10 cellular contexts compared by ENCODE assay signal in genomic region chrX:66016905-66017658, GRCh38. TPM values are rescaled to one million over a fixed set of nuclear protein-coding genes. Genes with fewer than 3 reads are reported as not detected.
DNase-seq lines count a peak whose midpoint lies in the region; ATAC-seq and TF ChIP-seq lines count a peak whose summit lies in the region.
"Had no signal": no experiment of that assay in that cellular context is flagged by ENCODE, and none has a peak within 500 bp of the region (broad histone marks: within the 10 kb centered on the region; RNA-seq: fewer than 3 reads in every experiment).

No MANE protein-coding gene starts in this region.

- intact Hi-C loops in dendritic cell treated with granulocyte-macrophage colony-stimulating factor and Interleukin-4, amounts not matched to agents 40 ng/mL and 50 ng/mL, for 4 days (cut with micrococcal nuclease) = no loop called here

- H3K4me2 ChIP-seq in BLaER1 treated with 17β-estradiol and CSF1 and Interleukin-3, amounts not matched to agents 10 nM and 100 nM = peak overlapping the region; percentile 77 to 97 (median 85)

- H3K4me3 ChIP-seq in BLaER1 treated with 17β-estradiol and CSF1 and Interleukin-3, amounts not matched to agents 10 nM and 100 nM = peak overlapping the region in 9 of 10 experiments; percentile 48 to 76 (median 62); a peak in 17 of 20 replicates
- H3K4me3 ChIP-seq in HL-60 (replicated peaks; ENCODE audit: insufficient read depth, low read length) = peak overlapping the region; percentile 26

- H3K4me1 ChIP-seq in BLaER1 treated with 17β-estradiol and CSF1 and Interleukin-3, amounts not matched to agents 10 nM and 100 nM = peaks cover 66 to 99% (median 94%) of the 10 kb centered on the region in 10 experiments

- ATAC-seq in GM18519 (IDR thresholded peaks at IDR 0.05; ENCODE audit: low FRiP score, unreplicated experiment) (peak; percentile 34), HG03159 (IDR thresholded peaks at IDR 0.05; ENCODE audit: unreplicated experiment) (no peak)

- TF ChIP-seq CTCF in HL-60 (IDR thresholded peaks at IDR 0.05; ENCODE audit: insufficient read depth, low read length) (no peak), chondrocyte (IDR thresholded peaks at IDR 0.05) (no peak)

- H3K4me3 Mint-ChIP-seq in dendritic cell treated with granulocyte-macrophage colony-stimulating factor and Interleukin-4, amounts not matched to agents 40 ng/mL and 50 ng/mL, for 4 days = peak overlapping the region; percentile 75
- H3K4me3 Mint-ChIP-seq in chondrocyte (ENCODE audit: unreplicated experiment) = no peak overlapping the region

- H3K9me3 ChIP-seq in BLaER1 treated with 17β-estradiol and CSF1 and Interleukin-3, amounts not matched to agents 10 nM and 100 nM (replicated peaks in 1 of 11) = peaks cover 0 to 40% (median 2%) of the 10 kb centered on the region in 11 experiments; a peak in 10 of 22 replicates

- peak overlapping the region; percentile 87 for H3K27ac Mint-ChIP-seq in dendritic cell treated with granulocyte-macrophage colony-stimulating factor and Interleukin-4, amounts not matched to agents 40 ng/mL and 50 ng/mL, for 4 days
- H3K27ac Mint-ChIP-seq in chondrocyte (ENCODE audit: unreplicated experiment) = no peak overlapping the region

- POLR2A ChIA-PET in HEK293T (lab: Yijun Ruan, JAX) = no interaction called here

- H3K9me3 Mint-ChIP-seq in dendritic cell treated with granulocyte-macrophage colony-stimulating factor and Interleukin-4, amounts not matched to agents 40 ng/mL and 50 ng/mL, for 4 days = no peaks in the 10 kb centered on the region
- H3K9me3 Mint-ChIP-seq in chondrocyte (ENCODE audit: low read depth) = peaks cover 11% of the 10 kb centered on the region

- peaks cover 4% of the 10 kb centered on the region for H3K27me3 Mint-ChIP-seq in dendritic cell treated with granulocyte-macrophage colony-stimulating factor and Interleukin-4, amounts not matched to agents 40 ng/mL and 50 ng/mL, for 4 days
- no peaks in the 10 kb centered on the region for H3K27me3 Mint-ChIP-seq in chondrocyte (ENCODE audit: low read depth)

- peaks cover 0 to 14% (median 0%) of the 10 kb centered on the region in 11 experiments; a peak in 3 of 22 replicates for H4K20me1 ChIP-seq in BLaER1 treated with 17β-estradiol and CSF1 and Interleukin-3, amounts not matched to agents 10 nM and 100 nM

- peaks cover 0 to 43% (median 13%) of the 10 kb centered on the region in 11 experiments; a peak in 8 of 22 replicates for H3K27me3 ChIP-seq in BLaER1 treated with 17β-estradiol and CSF1 and Interleukin-3, amounts not matched to agents 10 nM and 100 nM
- no peaks in the 10 kb centered on the region for H3K27me3 ChIP-seq in HL-60 (ENCODE audit: insufficient read depth, poor library complexity, severe bottlenecking)

- H3K4me1 Mint-ChIP-seq in dendritic cell treated with granulocyte-macrophage colony-stimulating factor and Interleukin-4, amounts not matched to agents 40 ng/mL and 50 ng/mL, for 4 days (ENCODE audit: low read depth) = peaks cover 77% of the 10 kb centered on the region
- no peaks in the 10 kb centered on the region for H3K4me1 Mint-ChIP-seq in chondrocyte (ENCODE audit: low read depth)

- H3K9ac ChIP-seq in BLaER1 treated with 17β-estradiol and CSF1 and Interleukin-3, amounts not matched to agents 10 nM and 100 nM = peak overlapping the region; percentile 82 to 96 (median 88); a peak in 21 of 22 replicates

- peaks cover 27% of the 10 kb centered on the region for H3K36me3 Mint-ChIP-seq in dendritic cell treated with granulocyte-macrophage colony-stimulating factor and Interleukin-4, amounts not matched to agents 40 ng/mL and 50 ng/mL, for 4 days (ENCODE audit: low read depth)
- H3K36me3 Mint-ChIP-seq in chondrocyte (ENCODE audit: low read depth) = no peaks in the 10 kb centered on the region

- CTCF ChIA-PET in HEK293T (lab: Yijun Ruan, JAX) = no interaction called here

- peak overlapping the region; percentile 93 to 99 (median 98) for H3K27ac ChIP-seq in BLaER1 treated with 17β-estradiol and CSF1 and Interleukin-3, amounts not matched to agents 10 nM and 100 nM
- peak overlapping the region; percentile 100 for H3K27ac ChIP-seq in HL-60 (replicated peaks)

- DNase-seq in HL-60 (ENCODE audit: low read depth in 1 of 2, low spot score in 1 of 2) = peak in 1 of 2 experiments; percentile 39
- DNase-seq in chondrocyte (ENCODE audit: low spot score) = no peak
- DNase-seq in HEK293T (ENCODE audit: extremely low spot score) = no peak
- DNase-seq in NCI-H748 (lab: John Stamatoyannopoulos, UW; ENCODE audit: unreplicated experiment) = no peak
- DNase-seq: NCI-H510A, occipital lobe had no signal

- H3K36me3 ChIP-seq in BLaER1 treated with 17β-estradiol and CSF1 and Interleukin-3, amounts not matched to agents 10 nM and 100 nM = peaks cover 0 to 43% (median 38%) of the 10 kb centered on the region in 11 experiments; a peak in 15 of 22 replicates

TF ChIP-seq in HEK293T, 16 proteins besides CTCF, POLR2A, EP300 and RAD21:
- TF ChIP-seq HDGF (IDR thresholded peaks at IDR 0.05; ENCODE audit: borderline replicate concordance) (no peak), ZNF384 (IDR thresholded peaks at IDR 0.05) (no peak), NFRKB (IDR thresholded peaks at IDR 0.05) (no peak), FOXK2 (IDR thresholded peaks at IDR 0.05) (no peak), TARDBP (IDR thresholded peaks at IDR 0.05) (no peak), FOXM1 (IDR thresholded peaks at IDR 0.05; ENCODE audit: borderline replicate concordance) (no peak), FOXA1 (IDR thresholded peaks at IDR 0.05) (no peak), SUZ12 (IDR thresholded peaks at IDR 0.05) (no peak), L3MBTL2 (conservative IDR thresholded peaks at IDR 0.05) (no peak), ARNT (IDR thresholded peaks at IDR 0.05) (no peak), ELF4 (IDR thresholded peaks at IDR 0.05) (no peak), SP1 (IDR thresholded peaks at IDR 0.05) (no peak), BHLHE40 (IDR thresholded peaks at IDR 0.05; ENCODE audit: borderline replicate concordance) (no peak), PKNOX1 (IDR thresholded peaks at IDR 0.05) (no peak), CTBP1 (IDR thresholded peaks at IDR 0.05; ENCODE audit: borderline replicate concordance) (no peak), LEF1 (IDR thresholded peaks at IDR 0.05; ENCODE audit: borderline replicate concordance) (no peak)
TF ChIP-seq in HEK293T: peak in this region for 0.

RNA-seq across cellular contexts. Expression of gene VSIG4, which starts 22.8 kb away (rescaled TPM):
- total RNA-seq in chondrocyte = not detected in 3 replicates
